In genomic region chr10:6202684-6203330, GRCh38 we compare ENCODE assay signal across 1 cellular context.
TF ChIP-seq lines count a peak whose summit lies in the region.

Gene PFKFB3 (plus strand): TSS chr10:6202932. CDS start chr10:6203261, 329 bp downstream.

TF ChIP-seq in GM12878, 131 proteins besides CTCF, POLR2A, EP300 and RAD21 (continued from another document):
- TF ChIP-seq TAF1 (IDR thresholded peaks at IDR 0.05; ENCODE audit: borderline replicate concordance, low read depth, low read length): peak; percentile 89
- peak; percentile 80 for TF ChIP-seq SMC3 (IDR thresholded peaks at IDR 0.05; ENCODE audit: borderline replicate concordance, low read length)
- peak; percentile 53; the same call in 1 of the 2 replicates for TF ChIP-seq JUND (IDR thresholded peaks at IDR 0.05; ENCODE audit: low read depth, low read length)
- no peak for TF ChIP-seq NR2F1 (conservative IDR thresholded peaks at IDR 0.05)
- peak; percentile 89 for TF ChIP-seq CREB1 (IDR thresholded peaks at IDR 0.05; ENCODE audit: low read depth)
- no peak for TF ChIP-seq BCL11A (IDR thresholded peaks at IDR 0.05; ENCODE audit: low read depth, low read length)
- peak; percentile 23 for TF ChIP-seq KLF5 (IDR thresholded peaks at IDR 0.05; ENCODE audit: partially characterized antibody)
- no peak; the same call in 1 of the 2 replicates for TF ChIP-seq LARP7 (IDR thresholded peaks at IDR 0.05)
- peak; percentile 56 for TF ChIP-seq RUNX3 (IDR thresholded peaks at IDR 0.05; ENCODE audit: low read length)
- TF ChIP-seq RELA (IDR thresholded peaks at IDR 0.05; ENCODE audit: borderline replicate concordance, partially characterized antibody): peak; percentile 81
- 0 out of 2 replicates have a peak, but pooled peaks have one; percentile 28 for TF ChIP-seq ELK1 (IDR thresholded peaks at IDR 0.05; ENCODE audit: low read depth, low read length)
- peak; percentile 45; the same call in 1 of the 2 replicates for TF ChIP-seq RB1 (IDR thresholded peaks at IDR 0.05; ENCODE audit: borderline replicate concordance)
- TF ChIP-seq, protein P1, sequence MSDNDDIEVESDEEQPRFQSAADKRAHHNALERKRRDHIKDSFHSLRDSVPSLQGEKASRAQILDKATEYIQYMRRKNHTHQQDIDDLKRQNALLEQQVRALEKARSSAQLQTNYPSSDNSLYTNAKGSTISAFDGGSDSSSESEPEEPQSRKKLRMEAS (IDR thresholded peaks at IDR 0.05; ENCODE audit: low read depth, low read length): peak; percentile 85
- TF ChIP-seq ZNF687 (IDR thresholded peaks at IDR 0.05): peak; percentile 91
- TF ChIP-seq, protein P2, sequence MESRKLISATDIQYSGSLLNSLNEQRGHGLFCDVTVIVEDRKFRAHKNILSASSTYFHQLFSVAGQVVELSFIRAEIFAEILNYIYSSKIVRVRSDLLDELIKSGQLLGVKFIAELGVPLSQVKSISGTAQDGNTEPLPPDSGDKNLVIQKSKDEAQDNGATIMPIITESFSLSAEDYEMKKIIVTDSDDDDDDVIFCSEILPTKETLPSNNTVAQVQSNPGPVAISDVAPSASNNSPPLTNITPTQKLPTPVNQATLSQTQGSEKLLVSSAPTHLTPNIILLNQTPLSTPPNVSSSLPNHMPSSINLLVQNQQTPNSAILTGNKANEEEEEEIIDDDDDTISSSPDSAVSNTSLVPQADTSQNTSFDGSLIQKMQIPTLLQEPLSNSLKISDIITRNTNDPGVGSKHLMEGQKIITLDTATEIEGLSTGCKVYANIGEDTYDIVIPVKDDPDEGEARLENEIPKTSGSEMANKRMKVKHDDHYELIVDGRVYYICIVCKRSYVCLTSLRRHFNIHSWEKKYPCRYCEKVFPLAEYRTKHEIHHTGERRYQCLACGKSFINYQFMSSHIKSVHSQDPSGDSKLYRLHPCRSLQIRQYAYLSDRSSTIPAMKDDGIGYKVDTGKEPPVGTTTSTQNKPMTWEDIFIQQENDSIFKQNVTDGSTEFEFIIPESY (IDR thresholded peaks at IDR 0.05): 0 out of 2 replicates have a peak, but pooled peaks have one; percentile 7
- peak; percentile 36; the same call in 1 of the 2 replicates for TF ChIP-seq HCFC1 (IDR thresholded peaks at IDR 0.05; ENCODE audit: low read length)
- TF ChIP-seq EZH2 (IDR thresholded peaks at IDR 0.05; ENCODE audit: borderline replicate concordance, control insufficient read depth, low read depth, low read length): no peak
- TF ChIP-seq CHD2 (IDR thresholded peaks at IDR 0.05; ENCODE audit: borderline replicate concordance, low read depth, low read length): peak; percentile 88
- TF ChIP-seq PBX3 (IDR thresholded peaks at IDR 0.05; ENCODE audit: insufficient replicate concordance, low read depth, low read length): peak; percentile 45
- peak; percentile 77 for TF ChIP-seq DPF2 (IDR thresholded peaks at IDR 0.05)
- TF ChIP-seq POLR2AphosphoS2 (IDR thresholded peaks at IDR 0.05; ENCODE audit: low read depth, low read length): peak; percentile 98
- 0 out of 4 replicates have a peak, but pooled peaks of 1 of the 2 experiments have one; percentile 17 for TF ChIP-seq ETV6 (conservative IDR thresholded peaks at IDR 0.05 in 1 of 2, IDR thresholded peaks at IDR 0.05 in 1 of 2; ENCODE audit: borderline replicate concordance in 1 of 2, low read depth in 1 of 2)
- TF ChIP-seq IKZF1 (conservative IDR thresholded peaks at IDR 0.05): peak; percentile 92
- peak; percentile 92 for TF ChIP-seq BACH1 (IDR thresholded peaks at IDR 0.05; ENCODE audit: borderline replicate concordance)
- peak; percentile 77; the same call in 1 of the 2 replicates for TF ChIP-seq YY1 (IDR thresholded peaks at IDR 0.05; ENCODE audit: low read depth, low read length)
- TF ChIP-seq POU2F2 (IDR thresholded peaks at IDR 0.05; ENCODE audit: borderline replicate concordance, low read depth, low read length): peak; percentile 97
- peak; percentile 86 for TF ChIP-seq SIN3A (IDR thresholded peaks at IDR 0.05; ENCODE audit: low read depth, low read length)
- TF ChIP-seq POLR2AphosphoS5 (IDR thresholded peaks at IDR 0.05; ENCODE audit: low read length): peak; percentile 99
